ENCODE assay signal across 8 cellular contexts in genomic region chr20:45972500-45973183, GRCh38. TPM values are rescaled to one million over a fixed set of nuclear protein-coding genes. Genes with fewer than 3 reads are reported as not detected.
DNase-seq lines count a peak whose midpoint lies in the region; ATAC-seq and TF ChIP-seq lines count a peak whose summit lies in the region.

No MANE protein-coding gene starts in this region.

- H3K27ac Mint-ChIP-seq in activated naive CD8-positive, alpha-beta T cell treated with anti-CD3 and anti-CD28 coated beads for 36 hours: peak overlapping the region; percentile 99

- TF ChIP-seq CTCF in KMS-11 (conservative IDR thresholded peaks at IDR 0.05; ENCODE audit: low read depth, low read length) (no peak), suprapubic skin (IDR thresholded peaks at IDR 0.05) (no peak)

- H3K4me1 ChIP-seq in KMS-11 (ENCODE audit: low read depth, poor library complexity, severe bottlenecking) (peaks cover 29% of the 10 kb centered on the region), suprapubic skin (peaks cover 24% of the 10 kb centered on the region)

- peaks cover 12% of the 10 kb centered on the region for H3K4me1 Mint-ChIP-seq in activated naive CD8-positive, alpha-beta T cell treated with anti-CD3 and anti-CD28 coated beads for 36 hours

- no peaks in the 10 kb centered on the region for H3K9me3 Mint-ChIP-seq in activated naive CD8-positive, alpha-beta T cell treated with anti-CD3 and anti-CD28 coated beads for 36 hours

- H3K9ac ChIP-seq in KMS-11: peak overlapping the region; percentile 96

- peak overlapping the region; percentile 96 for H3K27ac ChIP-seq in KMS-11
- peak overlapping the region; percentile 99 for H3K27ac ChIP-seq in suprapubic skin

- no peak for TF ChIP-seq POLR2A in suprapubic skin (IDR thresholded peaks at IDR 0.05)

- H3K27me3 ChIP-seq in KMS-11 (ENCODE audit: insufficient read depth, low read depth) (no peaks in the 10 kb centered on the region), suprapubic skin (no peaks in the 10 kb centered on the region)

- H3K36me3 ChIP-seq in KMS-11 (ENCODE audit: insufficient read depth) (no peaks in the 10 kb centered on the region; the same call in 1 of the 2 replicates), suprapubic skin (peaks cover 18% of the 10 kb centered on the region)

- H3K4me2 ChIP-seq in KMS-11: peak overlapping the region; percentile 64

- TF ChIP-seq EP300 in suprapubic skin (IDR thresholded peaks at IDR 0.05): no peak

- no peak for ATAC-seq in HG02642 (IDR thresholded peaks at IDR 0.05; ENCODE audit: poor library complexity, unreplicated experiment)

- peaks cover 35% of the 10 kb centered on the region for H3K79me2 ChIP-seq in KMS-11 (ENCODE audit: insufficient read depth, low read depth)

- DNase-seq in GDM1 (lab: John Stamatoyannopoulos, UW) (peak; percentile 94), iPS-NIHi7 (ENCODE audit: extremely low spot score) (peak; percentile 99), suprapubic skin (ENCODE audit: low spot score in 2 of 2) (peak in 1 of 2 donors; percentile 67), nucleus accumbens (lab: John Stamatoyannopoulos, UW) (no peak), islet precursor cell (no peak)
- DNase-seq in activated naive CD8-positive, alpha-beta T cell treated with anti-CD3 and anti-CD28 coated beads for 36 hours: peak; percentile 96

- peak overlapping the region; percentile 79 for H2AFZ ChIP-seq in KMS-11 (ENCODE audit: low read depth)

- peaks cover 7% of the 10 kb centered on the region for H3K36me3 Mint-ChIP-seq in activated naive CD8-positive, alpha-beta T cell treated with anti-CD3 and anti-CD28 coated beads for 36 hours

- H3K4me3 ChIP-seq in KMS-11 (IDR thresholded peaks at IDR 0.05; ENCODE audit: insufficient read depth, low read depth, low read length) (no peak overlapping the region), suprapubic skin (peak overlapping the region; percentile 72)

- H3K9me3 ChIP-seq in suprapubic skin: no peaks in the 10 kb centered on the region

- no peaks in the 10 kb centered on the region for H3K27me3 Mint-ChIP-seq in activated naive CD8-positive, alpha-beta T cell treated with anti-CD3 and anti-CD28 coated beads for 36 hours

- 40% methylated on average over 27 of the region's 29 CpGs for WGBS in suprapubic skin

- H4K20me1 ChIP-seq in KMS-11 (ENCODE audit: insufficient read depth): no peaks in the 10 kb centered on the region

- H3K4me3 Mint-ChIP-seq in activated naive CD8-positive, alpha-beta T cell treated with anti-CD3 and anti-CD28 coated beads for 36 hours: peak overlapping the region; percentile 88

RNA-seq across cellular contexts. Expression of gene ZNF335, which starts 0.6 kb away (rescaled TPM):
- total RNA-seq in activated naive CD8-positive, alpha-beta T cell treated with anti-CD3 and anti-CD28 coated beads for 36 hours: 10 to 100 TPM; 28.0 to 29.0 TPM
- 10 to 100 TPM; 25.8 to 62.6 (median 35.1) TPM for total RNA-seq in suprapubic skin

RNA-seq across cellular contexts. Expression of gene MMP9, which starts 36.1 kb away (rescaled TPM):
- total RNA-seq in activated naive CD8-positive, alpha-beta T cell treated with anti-CD3 and anti-CD28 coated beads for 36 hours: under 1 TPM in 1 of 2 experiments, not detected in 1; 0.08 TPM
- 1 to 10 TPM in 2 of 4 donors, under 1 TPM in 2; 0.30 to 1.9 (median 0.96) TPM for total RNA-seq in suprapubic skin

RNA-seq across cellular contexts. Expression of gene PCIF1, which starts 38.2 kb away (rescaled TPM):
- total RNA-seq in activated naive CD8-positive, alpha-beta T cell treated with anti-CD3 and anti-CD28 coated beads for 36 hours: 10 to 100 TPM; 28.4 to 30.2 TPM
- total RNA-seq in suprapubic skin: 10 to 100 TPM; 37.2 to 70.3 (median 42.4) TPM

RNA-seq across cellular contexts. Expression of gene SLC12A5, which starts 56.4 kb away (rescaled TPM):
- under 1 TPM; 0.26 to 0.52 TPM for total RNA-seq in activated naive CD8-positive, alpha-beta T cell treated with anti-CD3 and anti-CD28 coated beads for 36 hours
- under 1 TPM in 1 of 4 donors, not detected in 3; 0.40 TPM for total RNA-seq in suprapubic skin

Comparison
In these comparisons a context has a peak if more than half of its experiments do, and no peak if none do; other contexts are left out.
1. DNase-seq: peak in GDM1 (single experiment), activated naive CD8-positive, alpha-beta T cell treated with anti-CD3 and anti-CD28 coated beads for 36 hours (single experiment) and iPS-NIHi7 (single experiment); none in nucleus accumbens (0 of 56) and islet precursor cell (single experiment).